14 cellular contexts compared by ENCODE assay signal in genomic region chr22:45199723-45200122, GRCh38. TPM values are rescaled to one million over a fixed set of nuclear protein-coding genes. Genes with fewer than 3 reads are reported as not detected.
DNase-seq lines count a peak whose midpoint lies in the region; ATAC-seq and TF ChIP-seq lines count a peak whose summit lies in the region.
"Had no signal": no experiment of that assay in that cellular context is flagged by ENCODE, and none has a peak within 500 bp of the region (broad histone marks: within the 10 kb centered on the region; RNA-seq: fewer than 3 reads in every experiment).

No MANE protein-coding gene starts in this region.

- H3K4me1 ChIP-seq in SJSA1 (replicated peaks) (peaks cover 53% of the 10 kb centered on the region), lower lobe of right lung (no peaks in the 10 kb centered on the region), gastroesophageal sphincter (peaks cover 0 to 20% (median 7%) of the 10 kb centered on the region in 3 donors)

- 95 to 100% methylated on average over 2 to 11 of the region's 16 CpGs for WGBS in gastroesophageal sphincter (ENCODE audit: low coverage in 1 of 2), 2 donors

- intact Hi-C loops in lower lobe of right lung (cut with DNase I): no loop called here
- intact Hi-C loops in posterior vena cava (cut with DNase I): loop anchor here in 1 of 2 donors (5.0 kb wide), 1 partner anchor 252 kb away; no protein-coding TSS in a partner anchor

- no peak overlapping the region for H3K4me3 ChIP-seq in SJSA1
- no peak overlapping the region for H3K4me3 ChIP-seq in lower lobe of right lung
- H3K4me3 ChIP-seq in gastroesophageal sphincter: no peak overlapping the region

- peak overlapping the region; percentile 67 for H3K27ac ChIP-seq in C4-2B
- peak overlapping the region; percentile 100 for H3K27ac ChIP-seq in SJSA1
- H3K27ac ChIP-seq in lower lobe of right lung: no peak overlapping the region
- H3K27ac ChIP-seq in gastroesophageal sphincter: no peak overlapping the region

- no peak for TF ChIP-seq EP300 in gastroesophageal sphincter (IDR thresholded peaks at IDR 0.05)

- H3K27me3 ChIP-seq in SJSA1 (replicated peaks): no peaks in the 10 kb centered on the region
- no peaks in the 10 kb centered on the region for H3K27me3 ChIP-seq in lower lobe of right lung (ENCODE audit: low read depth)
- H3K27me3 ChIP-seq in gastroesophageal sphincter: no peaks in the 10 kb centered on the region

- TF ChIP-seq CTCF in C4-2B (conservative IDR thresholded peaks at IDR 0.05) (no peak), lower lobe of right lung (IDR thresholded peaks at IDR 0.05) (no peak), gastroesophageal sphincter (IDR thresholded peaks at IDR 0.05) (no peak)

- no peak for TF ChIP-seq POLR2A in gastroesophageal sphincter (IDR thresholded peaks at IDR 0.05)

- DNase-seq in SJSA1 (ENCODE audit: low read depth in 1 of 2, low spot score in 2 of 2) (no peak), lower lobe of right lung (peak; percentile 41), posterior vena cava (ENCODE audit: low spot score) (peak; percentile 48), RKO (ENCODE audit: low spot score) (no peak)
- DNase-seq: Karpas-422, MV-4-11, NCI-H1105 treated with DMSO at 0.1 percent for 48 hours, NCI-H2081, NCI-H2171, NCI-H345 had no signal

- H3K36me3 ChIP-seq in SJSA1: peaks cover 80% of the 10 kb centered on the region
- H3K36me3 ChIP-seq in lower lobe of right lung: peaks cover 88% of the 10 kb centered on the region
- H3K36me3 ChIP-seq in gastroesophageal sphincter: peaks cover 0 to 92% of the 10 kb centered on the region in 2 donors

- ATAC-seq in lower lobe of right lung (no peak), gastroesophageal sphincter (no peak), GM18868 (IDR thresholded peaks at IDR 0.05; ENCODE audit: unreplicated experiment) (no peak)
- ATAC-seq: Panc1 had no signal

- H3K9me3 ChIP-seq in SJSA1 (replicated peaks): no peaks in the 10 kb centered on the region
- H3K9me3 ChIP-seq in lower lobe of right lung: no peaks in the 10 kb centered on the region
- no peaks in the 10 kb centered on the region for H3K9me3 ChIP-seq in gastroesophageal sphincter

RNA-seq across cellular contexts. Expression of gene NUP50, which starts 36.0 kb away (rescaled TPM):
- 61.9 and 124 TPM in 2 replicates for total RNA-seq in SJSA1 (2014; rRNA removed; shearing (Covaris generic))
- total RNA-seq in lower lobe of right lung: 49.5 TPM
- total RNA-seq in posterior vena cava: 10 to 100 TPM; 29.7 to 30.1 TPM
- total RNA-seq in gastroesophageal sphincter: 10 to 100 TPM; 15.9 to 32.9 (median 28.8) TPM

RNA-seq across cellular contexts. Expression of gene KIAA0930, which starts 41.0 kb away (rescaled TPM):
- total RNA-seq in SJSA1 (2014; rRNA removed; shearing (Covaris generic)): 126 and 192 TPM in 2 replicates
- total RNA-seq in lower lobe of right lung (89.2 TPM), posterior vena cava (10 to 100 TPM; 48.5 to 74.0 TPM), gastroesophageal sphincter (10 to 100 TPM; 26.1 to 54.2 (median 37.3) TPM)

Comparison
In these comparisons a context has a peak if more than half of its experiments do, and no peak if none do; other contexts are left out.
1. H3K27ac ChIP-seq: peak in C4-2B (single experiment) and SJSA1 (single experiment); none in lower lobe of right lung (single experiment) and gastroesophageal sphincter (0 of 4).
2. DNase-seq: peak in lower lobe of right lung (single experiment) and posterior vena cava (single experiment); none in SJSA1 (0 of 2) and RKO (single experiment).